In genomic region chr10:100009283-100009792, GRCh38 we compare ENCODE assay signal across 8 cellular contexts. TPM values are rescaled to one million over a fixed set of nuclear protein-coding genes. Genes with fewer than 3 reads are reported as not detected.
DNase-seq lines count a peak whose midpoint lies in the region; ATAC-seq and TF ChIP-seq lines count a peak whose summit lies in the region.

No MANE protein-coding gene starts in this region.

- H3K4ac ChIP-seq in H9 (ENCODE audit: low read depth, low read length): no peak overlapping the region

- peaks cover 13% of the 10 kb centered on the region for H3K27me3 Mint-ChIP-seq in H9 (ENCODE audit: low read depth)
- H3K27me3 Mint-ChIP-seq in activated naive CD8-positive, alpha-beta T cell: no peaks in the 10 kb centered on the region

- H2BK20ac ChIP-seq in H9 (ENCODE audit: low read depth, low read length, poor library complexity, severe bottlenecking): no peak overlapping the region

- H3K56ac ChIP-seq in H9 (ENCODE audit: insufficient read length, low read depth, low read length): no peak overlapping the region

- no peaks in the 10 kb centered on the region for H3K27me3 ChIP-seq in H9 (ENCODE audit: insufficient read depth, low read length)
- no peaks in the 10 kb centered on the region for H3K27me3 ChIP-seq in psoas muscle (ENCODE audit: insufficient read depth in 3 of 3, low read length in 2 of 3)

- peaks cover 37 to 42% of the 10 kb centered on the region in 2 experiments for H3K4me1 Mint-ChIP-seq in H9
- peaks cover 43% of the 10 kb centered on the region for H3K4me1 Mint-ChIP-seq in activated naive CD8-positive, alpha-beta T cell (ENCODE audit: low read depth)

- H2BK5ac ChIP-seq in H9 (ENCODE audit: insufficient read length, low read length): no peak overlapping the region

- no peak overlapping the region for H2BK15ac ChIP-seq in H9 (ENCODE audit: low read depth, low read length)

- no peak overlapping the region for H2AFZ ChIP-seq in H9 (ENCODE audit: low read length)

- H3K23me2 ChIP-seq in H9 (ENCODE audit: insufficient read length, low read depth, low read length, poor library complexity, severe bottlenecking): peaks cover 9% of the 10 kb centered on the region

- H4K8ac ChIP-seq in H9 (replicated peaks; ENCODE audit: insufficient read length, low read depth, low read length): no peak overlapping the region

- no peak overlapping the region for H2BK12ac ChIP-seq in H9 (ENCODE audit: insufficient read length, low read depth, low read length)

- peak overlapping the region; percentile 77 to 85 for H3K4me3 Mint-ChIP-seq in H9
- peak overlapping the region; percentile 80 for H3K4me3 Mint-ChIP-seq in activated naive CD8-positive, alpha-beta T cell

- intact Hi-C loops in left cardiac atrium (cut with DNase I): loop anchor here in 1 of 2 donors (2.0 to 5.0 kb wide), 2 partner anchors 35 to 87 kb away; no protein-coding TSS in a partner anchor
- intact Hi-C loops in psoas muscle (cut with DNase I): loop anchor here in 1 of 2 donors (1.0 kb wide), 1 partner anchor 103 kb away; no protein-coding TSS in a partner anchor

- no peaks in the 10 kb centered on the region for H3K36me3 ChIP-seq in psoas muscle (ENCODE audit: insufficient read depth in 1 of 2, low read depth in 1 of 2)

- no peak overlapping the region for H3K14ac ChIP-seq in H9 (ENCODE audit: insufficient read depth, low read length)

- no peak overlapping the region for H3K27ac Mint-ChIP-seq in H9
- H3K27ac Mint-ChIP-seq in activated naive CD8-positive, alpha-beta T cell: no peak overlapping the region

- H3K18ac ChIP-seq in H9 (ENCODE audit: insufficient read length, low read depth, low read length): no peak overlapping the region

- H3K4me3 ChIP-seq in psoas muscle: peak overlapping the region; percentile 94

- H3T11ph ChIP-seq in H9 (ENCODE audit: low read length): no peak overlapping the region

- no peaks in the 10 kb centered on the region; a peak in 1 of 7 replicates for H3K36me3 Mint-ChIP-seq in H9 (ENCODE audit: insufficient read depth in 1 of 3, low read depth in 3 of 3)
- H3K36me3 Mint-ChIP-seq in activated naive CD8-positive, alpha-beta T cell: no peaks in the 10 kb centered on the region

- peak; percentile 27; the same call in 1 of the 3 replicates for TF ChIP-seq CTCF in H9 (conservative IDR thresholded peaks at IDR 0.05)
- TF ChIP-seq CTCF in psoas muscle (IDR thresholded peaks at IDR 0.05): no peak

- no CpG with 5 or more reads among the region's 45 CpGs for WGBS in H9 (ENCODE audit: extremely low coverage, insufficient read length, low lambda C conversion rate)
- WGBS in psoas muscle, 3 donors: 1% methylated on average over 15 to 45 of the region's 45 CpGs

- H2BK120ac ChIP-seq in H9 (ENCODE audit: low read depth, low read length, poor library complexity, severe bottlenecking): no peak overlapping the region

- H3K79me1 ChIP-seq in H9 (ENCODE audit: insufficient read depth, low read depth, low read length, poor library complexity, severe bottlenecking): no peaks in the 10 kb centered on the region

- peak overlapping the region; percentile 83 for H3K4me2 ChIP-seq in H9 (ENCODE audit: insufficient read depth, insufficient read length, low read length)

- no peaks in the 10 kb centered on the region; the same call in 1 of the 2 replicates for H3K4me1 ChIP-seq in H9 (ENCODE audit: insufficient read depth, low read length)
- H3K4me1 ChIP-seq in psoas muscle: peaks cover 37% of the 10 kb centered on the region

- DNase-seq in stimulated activated CD4-positive, alpha-beta T cell treated with anti-CD3 and anti-CD28 coated beads, Interleukin-4, amount 100 ng/mL, for 24 hours: peak; percentile 7
- DNase-seq in stimulated activated CD4-positive, alpha-beta T cell treated with anti-CD3 and anti-CD28 coated beads, Interleukin-1b, Interleukin-23, amount 100 ng/mL, for 48 hours: no peak
- DNase-seq in H9: no peak
- DNase-seq in LHCN-M2 (ENCODE audit: low read depth): peak; percentile 52
- peak; percentile 32 for DNase-seq in left cardiac atrium
- DNase-seq in psoas muscle: no peak
- no peak for DNase-seq in DMS79 (lab: John Stamatoyannopoulos, UW)

- ATAC-seq in left cardiac atrium (peak; percentile 71 to 88), psoas muscle (peak; percentile 75 to 84 (median 78))

- no peak overlapping the region for H4K5ac ChIP-seq in H9 (ENCODE audit: insufficient read length, low read depth, low read length)

- H3K79me2 ChIP-seq in H9 (ENCODE audit: insufficient read depth, low read length): no peaks in the 10 kb centered on the region

- H3K9me3 ChIP-seq in H9 (ENCODE audit: control insufficient read depth, low read depth, low read length) (no peaks in the 10 kb centered on the region), psoas muscle (no peaks in the 10 kb centered on the region)

- H4K91ac ChIP-seq in H9 (ENCODE audit: insufficient read length, low read depth, low read length): no peak overlapping the region

- no peaks in the 10 kb centered on the region; a peak in 1 of 5 replicates for H3K9me3 Mint-ChIP-seq in H9
- H3K9me3 Mint-ChIP-seq in activated naive CD8-positive, alpha-beta T cell (ENCODE audit: low read depth): no peaks in the 10 kb centered on the region

- H3K9ac ChIP-seq in H9 (ENCODE audit: extremely low read depth, insufficient read length, low read length): peak overlapping the region; percentile 23

- H3K27ac ChIP-seq in H9 (ENCODE audit: insufficient read length, low read depth, low read length): no peak overlapping the region
- peak overlapping the region; percentile 79 for H3K27ac ChIP-seq in psoas muscle

- no peak overlapping the region for H3K23ac ChIP-seq in H9 (ENCODE audit: insufficient read length, low read depth, low read length)

- H2AK5ac ChIP-seq in H9 (ENCODE audit: insufficient read length, low read length): no peak overlapping the region

- no peaks in the 10 kb centered on the region for H4K20me1 ChIP-seq in H9 (ENCODE audit: control insufficient read depth, insufficient read depth, insufficient read length)

RNA-seq across cellular contexts. Expression of gene DNMBP, which starts 0.4 kb away (rescaled TPM):
- total RNA-seq in H9 (2021): 25.0 and 25.6 TPM in 2 replicates
- total RNA-seq in LHCN-M2 (2014; rRNA removed): 19.7 and 22.5 TPM in 2 replicates
- 11.0 TPM for polyA plus RNA-seq in LHCN-M2 (2012)
- 1 to 10 TPM; 6.7 to 7.9 TPM for total RNA-seq in left cardiac atrium
- total RNA-seq in psoas muscle: 10 to 100 TPM; 10.7 to 16.9 (median 12.4) TPM
- polyA plus RNA-seq in psoas muscle: 10 to 100 TPM in 1 of 3 donors, 1 to 10 TPM in 2; 6.2 to 11.0 (median 8.3) TPM

Comparison
In these comparisons a context has a peak if more than half of its experiments do, and no peak if none do; other contexts are left out.
1. DNase-seq: peak in stimulated activated CD4-positive, alpha-beta T cell treated with anti-CD3 and anti-CD28 coated beads, Interleukin-4, amount 100 ng/mL, for 24 hours (single experiment), LHCN-M2 (single experiment) and left cardiac atrium (single experiment); none in stimulated activated CD4-positive, alpha-beta T cell treated with anti-CD3 and anti-CD28 coated beads, Interleukin-1b, Interleukin-23, amount 100 ng/mL, for 48 hours (single experiment), H9 (single experiment), psoas muscle (0 of 2) and DMS79 (single experiment).